In the genomic region with DNA sequence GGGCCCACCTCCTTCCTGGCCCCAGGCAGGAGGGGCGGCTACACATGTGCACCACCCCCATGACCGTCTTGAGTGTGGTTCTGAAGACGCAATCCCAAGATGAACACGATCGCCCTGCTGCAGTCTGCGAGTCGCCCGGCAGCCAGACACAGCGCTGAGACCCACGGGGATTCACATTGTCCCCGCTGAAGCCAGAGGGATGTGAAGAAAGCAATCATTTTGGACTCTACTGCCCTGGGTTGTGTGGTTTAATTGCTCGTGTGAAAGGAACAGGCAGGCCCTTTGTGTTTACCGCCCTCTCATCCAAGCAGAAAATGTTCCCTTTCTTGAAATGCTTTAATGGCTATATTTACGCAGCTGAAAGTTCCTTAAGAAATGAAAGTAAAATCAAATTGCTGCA, we compare ENCODE assay signal across 14 cellular contexts.
DNase-seq lines count a peak whose midpoint lies in the region; ATAC-seq and TF ChIP-seq lines count a peak whose summit lies in the region.
"Had no signal": no experiment of that assay in that cellular context is flagged by ENCODE, and none has a peak within 500 bp of the region (broad histone marks: within the 10 kb centered on the region; RNA-seq: fewer than 3 reads in every experiment).

No MANE protein-coding gene starts in this region.

- no peaks in the 10 kb centered on the region for H3K4me1 ChIP-seq in lower lobe of right lung
- no peaks in the 10 kb centered on the region for H3K4me1 ChIP-seq in CD8-positive, alpha-beta T cell (ENCODE audit: insufficient read depth, low read length)
- H3K4me1 ChIP-seq: BE2C had no signal

- H3K4me3 ChIP-seq in lower lobe of right lung: no peak overlapping the region
- H3K4me3 ChIP-seq in CD8-positive, alpha-beta T cell (ENCODE audit: low read depth, low read length): no peak overlapping the region
- H3K4me3 ChIP-seq: PC-9 had no signal

- TF ChIP-seq CTCF in brain (conservative IDR thresholded peaks at IDR 0.05) (no peak), lower lobe of right lung (IDR thresholded peaks at IDR 0.05) (no peak)
- TF ChIP-seq CTCF in CD8-positive, alpha-beta T cell (IDR thresholded peaks at IDR 0.05): no peak

- POLR2A ChIA-PET in CD8-positive, alpha-beta T cell (lab: Charles Lee): no interaction called here

- CTCF ChIA-PET in CD8-positive, alpha-beta T cell (lab: Charles Lee): no interaction called here

- peaks cover 13% of the 10 kb centered on the region for H3K36me3 Mint-ChIP-seq in brain
- H3K36me3 Mint-ChIP-seq in CD8-positive, alpha-beta T cell: no peaks in the 10 kb centered on the region

- H3K9me3 Mint-ChIP-seq in brain: peaks cover 6 to 14% (median 9%) of the 10 kb centered on the region in 5 experiments
- H3K9me3 Mint-ChIP-seq in CD8-positive, alpha-beta T cell: peaks cover 8% of the 10 kb centered on the region

- intact Hi-C loops in lower lobe of right lung (cut with DNase I): no loop called here
- intact Hi-C loops in CD8-positive, alpha-beta T cell (cut with DNase I, micrococcal nuclease): no loop called here

- DNase-seq in NCI-H748 (lab: John Stamatoyannopoulos, UW; ENCODE audit: unreplicated experiment) (peak; percentile 8), NCI-H748 treated with DMSO at 0.1 percent for 48 hours (lab: John Stamatoyannopoulos, UW) (no peak), substantia nigra (lab: John Stamatoyannopoulos, UW) (peak in 3 of 49 donors; percentile 8 to 27 (median 11)), lower lobe of right lung (no peak), NCI-H1436 (lab: John Stamatoyannopoulos, UW) (no peak)
- DNase-seq in CD8-positive, alpha-beta T cell: no peak
- DNase-seq: BE2C, GOT3, NCI-H187 treated with DMSO at 0.1 percent for 48 hours, NCI-H69, PC-9 had no signal

- H3K27ac Mint-ChIP-seq in brain: peak overlapping the region in 4 of 5 experiments; percentile 50 to 90 (median 88)
- no peak overlapping the region for H3K27ac Mint-ChIP-seq in CD8-positive, alpha-beta T cell

- peak overlapping the region; percentile 6 for H3K27ac ChIP-seq in layer of hippocampus (ENCODE audit: low read depth, low read length)
- peak overlapping the region; percentile 44 for H3K27ac ChIP-seq in substantia nigra (ENCODE audit: low read depth, low read length, poor library complexity, severe bottlenecking)
- H3K27ac ChIP-seq in lower lobe of right lung: no peak overlapping the region
- no peak overlapping the region for H3K27ac ChIP-seq in CD8-positive, alpha-beta T cell (ENCODE audit: low read depth, low read length)
- H3K27ac ChIP-seq: 22Rv1, PC-9 had no signal

- no peak for ATAC-seq in lower lobe of right lung
- ATAC-seq in CD8-positive, alpha-beta T cell: no peak

- H3K27me3 Mint-ChIP-seq in brain: no peaks in the 10 kb centered on the region
- H3K27me3 Mint-ChIP-seq in CD8-positive, alpha-beta T cell (ENCODE audit: low read depth): no peaks in the 10 kb centered on the region

- H3K4me3 Mint-ChIP-seq in brain: peak overlapping the region in 3 of 5 experiments; percentile 45 to 73 (median 54)
- no peak overlapping the region for H3K4me3 Mint-ChIP-seq in CD8-positive, alpha-beta T cell

- peaks cover 5% of the 10 kb centered on the region for H3K9me3 ChIP-seq in lower lobe of right lung
- H3K9me3 ChIP-seq in CD8-positive, alpha-beta T cell (ENCODE audit: low read length): no peaks in the 10 kb centered on the region
- H3K9me3 ChIP-seq: BE2C had no signal

- peaks cover 28% of the 10 kb centered on the region for H3K4me1 Mint-ChIP-seq in brain
- no peaks in the 10 kb centered on the region for H3K4me1 Mint-ChIP-seq in CD8-positive, alpha-beta T cell (ENCODE audit: low read depth)

- no peaks in the 10 kb centered on the region for H3K36me3 ChIP-seq in lower lobe of right lung
- H3K36me3 ChIP-seq in CD8-positive, alpha-beta T cell (ENCODE audit: insufficient read depth, low read length): no peaks in the 10 kb centered on the region
- H3K36me3 ChIP-seq: BE2C had no signal

- no peaks in the 10 kb centered on the region for H3K27me3 ChIP-seq in layer of hippocampus (ENCODE audit: control insufficient read depth, insufficient read depth, low read length)
- no peaks in the 10 kb centered on the region for H3K27me3 ChIP-seq in lower lobe of right lung (ENCODE audit: low read depth)
- no peaks in the 10 kb centered on the region for H3K27me3 ChIP-seq in CD8-positive, alpha-beta T cell (ENCODE audit: insufficient read depth, low read length)
- H3K27me3 ChIP-seq: BE2C had no signal

Comparison
In these comparisons a context has a peak if more than half of its experiments do, and no peak if none do; other contexts are left out.
1. H3K27ac ChIP-seq: peak in layer of hippocampus (single experiment) and substantia nigra (single experiment); none in lower lobe of right lung (single experiment) and CD8-positive, alpha-beta T cell (single experiment).